In the genomic region with DNA sequence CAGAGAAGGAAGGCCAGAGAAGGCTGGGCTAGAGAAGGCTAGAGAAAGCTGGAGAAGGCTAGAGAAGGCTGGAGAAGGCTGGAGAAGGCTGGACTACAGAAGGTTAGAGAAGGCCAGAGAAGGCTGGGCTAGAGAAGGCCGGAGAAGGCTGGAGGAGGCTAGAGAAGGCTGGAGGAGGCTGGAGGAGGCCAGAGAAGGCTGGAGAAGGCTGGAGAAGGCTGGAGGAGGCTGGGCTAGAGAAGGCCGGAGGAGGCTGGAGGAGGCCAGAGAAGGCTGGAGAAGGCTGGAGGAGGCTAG, we compare ENCODE assay signal across 26 cellular contexts. TPM values are rescaled to one million over a fixed set of nuclear protein-coding genes. Genes with fewer than 3 reads are reported as not detected.
DNase-seq lines count a peak whose midpoint lies in the region; ATAC-seq and TF ChIP-seq lines count a peak whose summit lies in the region.
"Had no signal": no experiment of that assay in that cellular context is flagged by ENCODE, and none has a peak within 500 bp of the region (broad histone marks: within the 10 kb centered on the region; RNA-seq: fewer than 3 reads in every experiment).

No MANE protein-coding gene starts in this region.

- no peaks in the 10 kb centered on the region for H3K36me3 ChIP-seq in KMS-11 (ENCODE audit: insufficient read depth)
- H3K36me3 ChIP-seq in adipocyte (ENCODE audit: control insufficient read depth, insufficient read depth, low read length, severe bottlenecking) = no peaks in the 10 kb centered on the region
- peaks cover 50% of the 10 kb centered on the region for H3K36me3 ChIP-seq in WERI-Rb-1
- H3K36me3 ChIP-seq: neutrophil had no signal

- peak overlapping the region; percentile 35 for H3K27ac Mint-ChIP-seq in activated CD8-positive, alpha-beta memory T cell treated with anti-CD3 and anti-CD28 coated beads, Interleukin-2, amount 10 ng/mL, durations not matched to agents 7 days and 5 days
- peak overlapping the region; percentile 70 for H3K27ac Mint-ChIP-seq in stimulated activated memory B cell treated with anti-CD40 and anti-IgM and Interleukin-4, amounts not matched to agents 10 μg/mL and 1 μg/mL and 100 μg/mL, for 72 hours
- H3K27ac Mint-ChIP-seq: activated B cell treated with CpG ODN at 0.5 μM for 24 hours; activated CD4-positive, alpha-beta memory T cell treated with anti-CD3 and anti-CD28 coated beads, Interleukin-2, amount 10 ng/mL, durations not matched to agents 7 days and 5 days; endodermal cell; stimulated activated naive CD8-positive, alpha-beta T cell treated with anti-CD3 and anti-CD28 coated beads, Interleukin-15, Interleukin-2, amounts not matched to agents 100 ng/mL and 50 ng/mL, for 24 hours had no signal

- H3K9me3 ChIP-seq in adipocyte (ENCODE audit: control insufficient read depth, low read length) (peaks cover 4% of the 10 kb centered on the region), WERI-Rb-1 (ENCODE audit: severe bottlenecking) (no peaks in the 10 kb centered on the region)
- H3K9me3 ChIP-seq: BLaER1, neutrophil, testis had no signal

- no peak for DNase-seq in activated CD8-positive, alpha-beta memory T cell treated with anti-CD3 and anti-CD28 coated beads, Interleukin-2, amount 10 ng/mL, durations not matched to agents 7 days and 5 days
- DNase-seq in activated CD8-positive, alpha-beta memory T cell treated with anti-CD3 and anti-CD28 coated beads, Interleukin-2, amount 50 U/mL, for 4 hours = no peak
- DNase-seq in adipocyte (ENCODE audit: low read depth) = no peak
- DNase-seq in SK-N-DZ (ENCODE audit: low spot score) = no peak
- no peak for DNase-seq in WERI-Rb-1
- DNase-seq in GDM1 (lab: John Stamatoyannopoulos, UW) = no peak
- DNase-seq: activated B cell treated with CpG ODN at 0.5 μM for 24 hours, COR-L47, islet precursor cell, left ventricle myocardium inferior, NCI-H2081 treated with DMSO at 0.1 percent for 48 hours, NCI-H2227 treated with DMSO at 0.1 percent for 48 hours had no signal

- H3K9me3 Mint-ChIP-seq in activated CD8-positive, alpha-beta memory T cell treated with anti-CD3 and anti-CD28 coated beads, Interleukin-2, amount 10 ng/mL, durations not matched to agents 7 days and 5 days (ENCODE audit: low read depth) = no peaks in the 10 kb centered on the region
- no peaks in the 10 kb centered on the region for H3K9me3 Mint-ChIP-seq in stimulated activated memory B cell treated with anti-CD40 and anti-IgM and Interleukin-4, amounts not matched to agents 10 μg/mL and 1 μg/mL and 100 μg/mL, for 72 hours
- H3K9me3 Mint-ChIP-seq: activated B cell treated with CpG ODN at 0.5 μM for 24 hours; activated CD4-positive, alpha-beta memory T cell treated with anti-CD3 and anti-CD28 coated beads, Interleukin-2, amount 10 ng/mL, durations not matched to agents 7 days and 5 days; stimulated activated naive CD8-positive, alpha-beta T cell treated with anti-CD3 and anti-CD28 coated beads, Interleukin-15, Interleukin-2, amounts not matched to agents 100 ng/mL and 50 ng/mL, for 24 hours had no signal

- CTCF ChIA-PET in activated CD8-positive, alpha-beta memory T cell treated with anti-CD3 and anti-CD28 coated beads, Interleukin-2, amount 10 ng/mL, durations not matched to agents 7 days and 5 days (lab: Charles Lee) = interaction anchor here (0.6 to 3.0 kb wide), 16 partner anchors 9 to 304 kb away, joined by 3 to 12 read pairs (median 3); a partner anchor contains a TSS

- H3K27ac ChIP-seq in KMS-11 = no peak overlapping the region
- no peak overlapping the region for H3K27ac ChIP-seq in WERI-Rb-1
- H3K27ac ChIP-seq: BLaER1, left ventricle myocardium inferior, neutrophil, Peyer's patch had no signal

- TF ChIP-seq CTCF in KMS-11 (conservative IDR thresholded peaks at IDR 0.05; ENCODE audit: low read depth, low read length) (peak; percentile 50), WERI-Rb-1 (IDR thresholded peaks at IDR 0.05; ENCODE audit: low read depth, low read length) (no peak)

- ATAC-seq in activated CD8-positive, alpha-beta memory T cell treated with anti-CD3 and anti-CD28 coated beads, Interleukin-2, amount 10 ng/mL, durations not matched to agents 7 days and 5 days = peak; percentile 24
- ATAC-seq in stimulated activated memory B cell treated with anti-CD40 and anti-IgM and Interleukin-4, amounts not matched to agents 10 μg/mL and 1 μg/mL and 100 μg/mL, for 72 hours = no peak

- no peaks in the 10 kb centered on the region for H4K20me1 ChIP-seq in KMS-11 (ENCODE audit: insufficient read depth)
- H4K20me1 ChIP-seq: BLaER1 had no signal

- peaks cover 11% of the 10 kb centered on the region for H3K4me1 ChIP-seq in KMS-11 (ENCODE audit: low read depth, poor library complexity, severe bottlenecking)
- H3K4me1 ChIP-seq in adipocyte (ENCODE audit: control insufficient read depth, insufficient read depth, low read length) = peaks cover 15% of the 10 kb centered on the region
- H3K4me1 ChIP-seq: Peyer's patch had no signal

- peaks cover 2% of the 10 kb centered on the region; the same call in 1 of the 2 replicates for H3K79me2 ChIP-seq in KMS-11 (ENCODE audit: insufficient read depth, low read depth)

- no peak overlapping the region for H3K4me3 ChIP-seq in KMS-11 (IDR thresholded peaks at IDR 0.05; ENCODE audit: insufficient read depth, low read depth, low read length)
- H3K4me3 ChIP-seq in adipocyte (ENCODE audit: low read length) = peak overlapping the region; percentile 71
- H3K4me3 ChIP-seq in WERI-Rb-1 (ENCODE audit: low read depth, low read length) = no peak overlapping the region
- H3K4me3 ChIP-seq: BLaER1, left ventricle myocardium inferior, Peyer's patch had no signal

- H2AFZ ChIP-seq in KMS-11 (ENCODE audit: low read depth) = no peak overlapping the region

- H3K9ac ChIP-seq in KMS-11 = no peak overlapping the region
- H3K9ac ChIP-seq in adipocyte (ENCODE audit: low read length) = peak overlapping the region; percentile 73
- H3K9ac ChIP-seq: BLaER1 had no signal

- peaks cover 26% of the 10 kb centered on the region for H3K4me1 Mint-ChIP-seq in activated CD8-positive, alpha-beta memory T cell treated with anti-CD3 and anti-CD28 coated beads, Interleukin-2, amount 10 ng/mL, durations not matched to agents 7 days and 5 days
- H3K4me1 Mint-ChIP-seq in stimulated activated memory B cell treated with anti-CD40 and anti-IgM and Interleukin-4, amounts not matched to agents 10 μg/mL and 1 μg/mL and 100 μg/mL, for 72 hours = peaks cover 48% of the 10 kb centered on the region
- H3K4me1 Mint-ChIP-seq: endodermal cell, H9 had no signal

- H3K36me3 Mint-ChIP-seq in activated CD8-positive, alpha-beta memory T cell treated with anti-CD3 and anti-CD28 coated beads, Interleukin-2, amount 10 ng/mL, durations not matched to agents 7 days and 5 days = peaks cover 34% of the 10 kb centered on the region
- peaks cover 72% of the 10 kb centered on the region for H3K36me3 Mint-ChIP-seq in stimulated activated memory B cell treated with anti-CD40 and anti-IgM and Interleukin-4, amounts not matched to agents 10 μg/mL and 1 μg/mL and 100 μg/mL, for 72 hours

- H3K4me3 Mint-ChIP-seq in activated CD8-positive, alpha-beta memory T cell treated with anti-CD3 and anti-CD28 coated beads, Interleukin-2, amount 10 ng/mL, durations not matched to agents 7 days and 5 days = no peak overlapping the region
- no peak overlapping the region for H3K4me3 Mint-ChIP-seq in stimulated activated memory B cell treated with anti-CD40 and anti-IgM and Interleukin-4, amounts not matched to agents 10 μg/mL and 1 μg/mL and 100 μg/mL, for 72 hours
- H3K4me3 Mint-ChIP-seq: activated B cell treated with CpG ODN at 0.5 μM for 24 hours; activated CD4-positive, alpha-beta memory T cell treated with anti-CD3 and anti-CD28 coated beads, Interleukin-2, amount 10 ng/mL, durations not matched to agents 7 days and 5 days; endodermal cell; H9; stimulated activated naive CD8-positive, alpha-beta T cell treated with anti-CD3 and anti-CD28 coated beads, Interleukin-15, Interleukin-2, amounts not matched to agents 100 ng/mL and 50 ng/mL, for 24 hours had no signal

- no peaks in the 10 kb centered on the region for H3K27me3 Mint-ChIP-seq in activated CD8-positive, alpha-beta memory T cell treated with anti-CD3 and anti-CD28 coated beads, Interleukin-2, amount 10 ng/mL, durations not matched to agents 7 days and 5 days
- H3K27me3 Mint-ChIP-seq in stimulated activated memory B cell treated with anti-CD40 and anti-IgM and Interleukin-4, amounts not matched to agents 10 μg/mL and 1 μg/mL and 100 μg/mL, for 72 hours = no peaks in the 10 kb centered on the region
- H3K27me3 Mint-ChIP-seq: activated B cell treated with CpG ODN at 0.5 μM for 24 hours; activated CD4-positive, alpha-beta memory T cell treated with anti-CD3 and anti-CD28 coated beads, Interleukin-2, amount 10 ng/mL, durations not matched to agents 7 days and 5 days; stimulated activated naive CD8-positive, alpha-beta T cell treated with anti-CD3 and anti-CD28 coated beads, Interleukin-15, Interleukin-2, amounts not matched to agents 100 ng/mL and 50 ng/mL, for 24 hours had no signal

- H3K27me3 ChIP-seq in KMS-11 (ENCODE audit: insufficient read depth, low read depth) (no peaks in the 10 kb centered on the region), adipocyte (replicated peaks; ENCODE audit: control insufficient read depth, insufficient read depth, low read length) (no peaks in the 10 kb centered on the region), WERI-Rb-1 (ENCODE audit: insufficient read depth, low read depth, severe bottlenecking) (no peaks in the 10 kb centered on the region)
- H3K27me3 ChIP-seq: BLaER1, neutrophil, Peyer's patch, testis had no signal

- H3K4me2 ChIP-seq in KMS-11 = no peak overlapping the region
- H3K4me2 ChIP-seq: BLaER1 had no signal

RNA-seq across cellular contexts. Expression of a gene that starts 6.4 kb away (rescaled TPM):
- 10 to 100 TPM; 27.1 to 30.5 TPM for total RNA-seq in activated CD8-positive, alpha-beta memory T cell treated with anti-CD3 and anti-CD28 coated beads, Interleukin-2, amount 10 ng/mL, durations not matched to agents 7 days and 5 days
- polyA plus RNA-seq in SK-N-DZ (2014; cell fraction: cytosol; rRNA removed) = 37.3 and 50.7 TPM in 2 replicates
- 34.3 and 58.0 TPM in 2 replicates for polyA plus RNA-seq in SK-N-DZ (2014; cell fraction: nucleus; rRNA removed)

RNA-seq across cellular contexts. Expression of a gene that starts 6.7 kb away (rescaled TPM):
- total RNA-seq in activated CD8-positive, alpha-beta memory T cell treated with anti-CD3 and anti-CD28 coated beads, Interleukin-2, amount 10 ng/mL, durations not matched to agents 7 days and 5 days = 10 to 100 TPM; 50.5 to 72.5 TPM
- 27.7 and 50.6 TPM in 2 replicates for polyA plus RNA-seq in SK-N-DZ (2014; cell fraction: cytosol; rRNA removed)
- polyA plus RNA-seq in SK-N-DZ (2014; cell fraction: nucleus; rRNA removed) = 398 and 453 TPM in 2 replicates

RNA-seq across cellular contexts. Expression of a gene that starts 25.7 kb away (rescaled TPM):
- total RNA-seq in activated CD8-positive, alpha-beta memory T cell treated with anti-CD3 and anti-CD28 coated beads, Interleukin-2, amount 10 ng/mL, durations not matched to agents 7 days and 5 days = 100 to 1,000 TPM; 269 to 378 TPM
- polyA plus RNA-seq in SK-N-DZ (2014; cell fraction: cytosol; rRNA removed) = 130 and 164 TPM in 2 replicates
- 230 and 261 TPM in 2 replicates for polyA plus RNA-seq in SK-N-DZ (2014; cell fraction: nucleus; rRNA removed)

RNA-seq across cellular contexts. Expression of a gene that starts 33.7 kb away (rescaled TPM):
- total RNA-seq in activated CD8-positive, alpha-beta memory T cell treated with anti-CD3 and anti-CD28 coated beads, Interleukin-2, amount 10 ng/mL, durations not matched to agents 7 days and 5 days = 100 to 1,000 TPM; 114 TPM
- polyA plus RNA-seq in SK-N-DZ (2014; cell fraction: cytosol; rRNA removed) = 175 and 178 TPM in 2 replicates
- polyA plus RNA-seq in SK-N-DZ (2014; cell fraction: nucleus; rRNA removed) = 193 and 225 TPM in 2 replicates

RNA-seq across cellular contexts. Expression of a gene that starts 53.2 kb away (rescaled TPM):
- total RNA-seq in activated CD8-positive, alpha-beta memory T cell treated with anti-CD3 and anti-CD28 coated beads, Interleukin-2, amount 10 ng/mL, durations not matched to agents 7 days and 5 days = under 1 TPM in 1 of 2 experiments, not detected in 1; 0.16 TPM
- polyA plus RNA-seq in SK-N-DZ (2014; cell fraction: cytosol; rRNA removed) = 4.3 and 4.8 TPM in 2 replicates
- 1.1 and 3.5 TPM in 2 replicates for polyA plus RNA-seq in SK-N-DZ (2014; cell fraction: nucleus; rRNA removed)
- total RNA-seq: activated B cell treated with CpG ODN at 0.5 μM for 24 hours; activated CD4-positive, alpha-beta memory T cell treated with anti-CD3 and anti-CD28 coated beads, Interleukin-2, amount 10 ng/mL, durations not matched to agents 7 days and 5 days; dermis blood vessel endothelial cell; esophagus mucosa; fibroblast of villous mesenchyme; Peyer's patch had no signal
- polyA plus RNA-seq: AG04450 had no signal
